ENCODE assay signal across 8 cellular contexts in the genomic region with DNA sequence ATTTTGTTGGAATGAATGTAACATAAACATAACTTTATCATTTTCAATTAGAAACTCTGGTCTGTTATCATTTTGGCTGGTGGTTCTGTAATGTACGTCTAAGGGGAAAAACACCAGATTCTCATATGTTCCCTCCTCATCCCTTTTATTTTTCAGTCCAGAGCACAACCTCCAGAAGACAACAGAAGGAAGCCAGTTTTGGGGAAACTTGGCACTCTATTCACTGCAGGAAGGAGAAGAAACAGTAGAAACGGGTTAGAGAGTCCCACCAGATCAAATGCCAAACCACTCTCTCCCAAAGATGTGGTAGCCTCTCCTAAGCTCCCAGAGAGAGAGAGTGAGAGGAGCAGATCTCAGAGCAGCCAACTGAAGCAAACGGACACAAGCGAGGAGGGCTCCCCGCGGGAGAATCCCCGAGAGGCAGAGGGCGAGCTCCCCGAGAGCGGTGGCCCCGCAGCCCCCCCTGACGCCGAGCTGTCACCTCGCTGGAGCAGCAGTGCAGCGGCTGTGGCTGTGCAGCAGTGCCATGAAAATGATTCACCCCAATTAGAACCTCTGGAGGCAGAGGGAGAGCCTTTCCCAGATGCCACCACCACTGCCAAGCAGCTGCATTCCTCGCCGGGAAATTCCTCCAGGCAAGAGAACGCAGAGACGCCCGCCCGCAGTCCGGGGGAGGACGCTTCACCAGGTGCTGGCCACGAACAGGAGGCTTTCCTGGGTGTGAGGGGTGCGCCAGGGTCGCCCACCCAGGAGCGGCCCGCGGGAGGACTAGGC.
A peak's percentile ranks its signal among the peaks of the same experiment; 100 is the strongest.
DNase-seq lines count a peak whose midpoint lies in the region; ATAC-seq and TF ChIP-seq lines count a peak whose summit lies in the region.

No MANE protein-coding gene starts in this region.

- DNase-seq in NCI-H748 (lab: John Stamatoyannopoulos, UW; ENCODE audit: unreplicated experiment) (peak; percentile 43), NCI-H748 treated with DMSO at 0.1 percent for 48 hours (lab: John Stamatoyannopoulos, UW) (no peak), activated gamma-delta T cell (lab: John Stamatoyannopoulos, UW) (peak; percentile 50), Right ventricle myocardium superior (peak; percentile 40), trophoblast cell (peak; percentile 34 to 70), NCI-H774 (lab: John Stamatoyannopoulos, UW) (no peak)

- no peaks in the 10 kb centered on the region for H3K9me2 ChIP-seq in Loucy (replicated peaks; ENCODE audit: low read depth, low read length)

- H2BK12ac ChIP-seq in trophoblast cell (ENCODE audit: low read length): no peak overlapping the region

- H3K9me3 ChIP-seq in Loucy (ENCODE audit: insufficient read depth, low read depth, low read length) (no peaks in the 10 kb centered on the region), trophoblast cell (ENCODE audit: insufficient read depth, low read depth, low read length) (no peaks in the 10 kb centered on the region)

- TF ChIP-seq CTCF in Loucy (conservative IDR thresholded peaks at IDR 0.05; ENCODE audit: low read length): no peak

- peak overlapping the region; percentile 98 for H3K4me2 ChIP-seq in Loucy (ENCODE audit: low read depth, low read length, poor library complexity, severe bottlenecking)
- H3K4me2 ChIP-seq in trophoblast cell (ENCODE audit: low read length): peak overlapping the region; percentile 73

- no peak overlapping the region for H4K12ac ChIP-seq in trophoblast cell (ENCODE audit: low read depth, low read length)

- no peak overlapping the region for H2AK5ac ChIP-seq in trophoblast cell (ENCODE audit: low read length)

- H3K14ac ChIP-seq in trophoblast cell (ENCODE audit: low read length): no peak overlapping the region

- H3K9ac ChIP-seq in Loucy (ENCODE audit: low read depth, low read length, poor library complexity, severe bottlenecking) (peak overlapping the region; percentile 93), trophoblast cell (ENCODE audit: low read length) (no peak overlapping the region)

- no peak overlapping the region for H3K4ac ChIP-seq in trophoblast cell (ENCODE audit: low read depth, low read length)

- H4K20me1 ChIP-seq in Loucy (ENCODE audit: insufficient read depth, low read length, poor library complexity, severe bottlenecking): peaks cover 8% of the 10 kb centered on the region

- H3K4me1 ChIP-seq in Loucy (ENCODE audit: insufficient read depth, low read length, poor library complexity, severe bottlenecking) (peaks cover 53% of the 10 kb centered on the region), trophoblast cell (ENCODE audit: control insufficient read depth in 1 of 2, insufficient read depth in 2 of 2, low read length in 2 of 2) (peaks cover 16 to 21% of the 10 kb centered on the region in 2 experiments)

- H4K8ac ChIP-seq in trophoblast cell (ENCODE audit: low read depth, low read length): no peak overlapping the region

- intact Hi-C loops in Right ventricle myocardium superior (cut with DNase I): no loop called here

- H2BK120ac ChIP-seq in trophoblast cell (ENCODE audit: insufficient read depth, low read length, poor library complexity): no peak overlapping the region

- H3F3A ChIP-seq in Loucy (ENCODE audit: low read depth): peaks cover 9% of the 10 kb centered on the region

- H3K27me3 ChIP-seq in Loucy (ENCODE audit: insufficient read depth, low read length, poor library complexity, severe bottlenecking): no peaks in the 10 kb centered on the region
- H3K27me3 ChIP-seq in trophoblast cell (ENCODE audit: insufficient read depth, low read length): peaks cover 42% of the 10 kb centered on the region

- H3K36me3 ChIP-seq in Loucy (ENCODE audit: insufficient read depth, low read length) (no peaks in the 10 kb centered on the region), trophoblast cell (ENCODE audit: control insufficient read depth in 1 of 2, insufficient read depth in 2 of 2, low read length in 2 of 2) (no peaks in the 10 kb centered on the region)

- H4K91ac ChIP-seq in trophoblast cell (ENCODE audit: low read depth, low read length): no peak overlapping the region

- H3K4me3 ChIP-seq in Loucy (ENCODE audit: low read length, poor library complexity, severe bottlenecking) (peak overlapping the region; percentile 82), trophoblast cell (ENCODE audit: low read depth, low read length) (no peak overlapping the region)

- H3K79me1 ChIP-seq in trophoblast cell (ENCODE audit: low read length): no peaks in the 10 kb centered on the region

- H3K23ac ChIP-seq in trophoblast cell (ENCODE audit: low read length): no peak overlapping the region

- peak overlapping the region; percentile 94 for H2AFZ ChIP-seq in Loucy (ENCODE audit: low read length)
- H2AFZ ChIP-seq in trophoblast cell (ENCODE audit: insufficient read depth, low read length, poor library complexity): no peak overlapping the region

- peaks cover 22% of the 10 kb centered on the region for H3K79me2 ChIP-seq in Loucy (ENCODE audit: insufficient read depth, low read length)
- no peaks in the 10 kb centered on the region for H3K79me2 ChIP-seq in trophoblast cell (ENCODE audit: control insufficient read depth, insufficient read depth, low read length, poor library complexity)

- no peak overlapping the region for H3K27ac ChIP-seq in trophoblast cell (ENCODE audit: low read depth, low read length)

- whole genome bisulfite sequencing in trophoblast cell (ENCODE audit: extremely low coverage, insufficient coverage, insufficient read length): no CpG with 5 or more reads among the region's 29 CpGs

- H3K18ac ChIP-seq in trophoblast cell (ENCODE audit: low read length): no peak overlapping the region

- no peak overlapping the region for H2BK5ac ChIP-seq in trophoblast cell (ENCODE audit: low read depth, low read length, poor library complexity)

- ATAC-seq in Right ventricle myocardium superior (ENCODE audit: poor library complexity): peak; percentile 19
- no peak for ATAC-seq in HG02798 (IDR thresholded peaks at IDR 0.05; ENCODE audit: poor library complexity, unreplicated experiment)

Comparison
In these comparisons a context has a peak if more than half of its experiments do, and no peak if none do; other contexts are left out.
1. DNase-seq: peak in NCI-H748 (single experiment), activated gamma-delta T cell (single experiment), Right ventricle myocardium superior (single experiment) and trophoblast cell (2 of 2); none in NCI-H748 treated with DMSO at 0.1 percent for 48 hours (single experiment) and NCI-H774 (single experiment).